In genomic region chr19:5686326-5686646, GRCh38 we compare ENCODE assay signal across 8 cellular contexts. TPM values are rescaled to one million over a fixed set of nuclear protein-coding genes. Genes with fewer than 3 reads are reported as not detected.
DNase-seq lines count a peak whose midpoint lies in the region; ATAC-seq, FAIRE-seq and TF ChIP-seq lines count a peak whose summit lies in the region.

No MANE protein-coding gene starts in this region.

- peak overlapping the region; percentile 79 for H3K27ac ChIP-seq in lower lobe of right lung
- H3K27ac ChIP-seq in upper lobe of left lung, result peak overlapping the region; percentile 78 to 83 (median 80)

- TF ChIP-seq CTCF in astrocyte of the cerebellum (IDR thresholded peaks at IDR 0.05; ENCODE audit: low read depth, low read length, missing control alignments) (no peak), lower lobe of right lung (IDR thresholded peaks at IDR 0.05) (no peak), upper lobe of left lung (IDR thresholded peaks at IDR 0.05) (no peak)

- H3K4me3 ChIP-seq in astrocyte of the cerebellum (ENCODE audit: low read depth, low read length) (peak overlapping the region; percentile 46), lower lobe of right lung (peak overlapping the region; percentile 77), upper lobe of left lung (peak overlapping the region in 3 of 4 donors; percentile 50 to 72 (median 67))

- no peak for FAIRE-seq in GM12892 (lab: Jason Lieb, UNC)
- FAIRE-seq in RCC 7860 (lab: Jason Lieb, UNC), result no peak

- H3K4me1 Mint-ChIP-seq in activated naive CD4-positive, alpha-beta T cell treated with anti-CD3 and anti-CD28 coated beads, Interleukin-2, amount 10 ng/mL, durations not matched to agents 7 days and 5 days, result peaks cover 40% of the 10 kb centered on the region

- H3K27me3 Mint-ChIP-seq in activated naive CD4-positive, alpha-beta T cell treated with anti-CD3 and anti-CD28 coated beads, Interleukin-2, amount 10 ng/mL, durations not matched to agents 7 days and 5 days, result peaks cover 29% of the 10 kb centered on the region

- peaks cover 13% of the 10 kb centered on the region for H3K4me1 ChIP-seq in lower lobe of right lung
- peaks cover 14 to 31% (median 22%) of the 10 kb centered on the region in 4 donors for H3K4me1 ChIP-seq in upper lobe of left lung

- TF ChIP-seq EP300 in upper lobe of left lung (IDR thresholded peaks at IDR 0.05), result no peak

- CTCF ChIA-PET in activated naive CD4-positive, alpha-beta T cell treated with anti-CD3 and anti-CD28 coated beads, Interleukin-2, amount 10 ng/mL, durations not matched to agents 7 days and 5 days (lab: Charles Lee), result interaction anchor here (1.0 to 1.4 kb wide), 2 partner anchors 118 to 196 kb away, joined by 3 to 4 read pairs; partner anchors contain the start of gene NRTN

- no peak for TF ChIP-seq POLR2A in upper lobe of left lung (IDR thresholded peaks at IDR 0.05)
- TF ChIP-seq POLR2A in GM12892 (IDR thresholded peaks at IDR 0.05; ENCODE audit: low read depth, low read length), result no peak

- H3K27ac Mint-ChIP-seq in activated naive CD4-positive, alpha-beta T cell treated with anti-CD3 and anti-CD28 coated beads, Interleukin-2, amount 10 ng/mL, durations not matched to agents 7 days and 5 days, result peak overlapping the region; percentile 87

- 25 to 32% methylated on average over 12 to 16 of the region's 16 CpGs for WGBS in upper lobe of left lung, 2 donors

- intact Hi-C loops in lower lobe of right lung (cut with DNase I), result no loop called here

- H3K9me3 Mint-ChIP-seq in activated naive CD4-positive, alpha-beta T cell treated with anti-CD3 and anti-CD28 coated beads, Interleukin-2, amount 10 ng/mL, durations not matched to agents 7 days and 5 days, result no peaks in the 10 kb centered on the region

- H3K36me3 Mint-ChIP-seq in activated naive CD4-positive, alpha-beta T cell treated with anti-CD3 and anti-CD28 coated beads, Interleukin-2, amount 10 ng/mL, durations not matched to agents 7 days and 5 days, result peaks cover 11% of the 10 kb centered on the region

- ATAC-seq in lower lobe of right lung, result no peak
- ATAC-seq in upper lobe of left lung (ENCODE audit: low FRiP score in 2 of 2), result no peak
- ATAC-seq in GM18502 (IDR thresholded peaks at IDR 0.05; ENCODE audit: poor library complexity, unreplicated experiment), result no peak

- H3K27me3 ChIP-seq in lower lobe of right lung (ENCODE audit: low read depth), result no peaks in the 10 kb centered on the region
- H3K27me3 ChIP-seq in upper lobe of left lung, result no peaks in the 10 kb centered on the region

- H3K9me3 ChIP-seq in lower lobe of right lung, result no peaks in the 10 kb centered on the region
- H3K9me3 ChIP-seq in upper lobe of left lung, result no peaks in the 10 kb centered on the region

- H3K36me3 ChIP-seq in lower lobe of right lung (no peaks in the 10 kb centered on the region), upper lobe of left lung (no peaks in the 10 kb centered on the region)

- H3K4me3 Mint-ChIP-seq in activated naive CD4-positive, alpha-beta T cell treated with anti-CD3 and anti-CD28 coated beads, Interleukin-2, amount 10 ng/mL, durations not matched to agents 7 days and 5 days, result peak overlapping the region; percentile 79

- in situ Hi-C loops in astrocyte of the cerebellum (cut with HindIII; ENCODE audit: low sequenced_read_pairs), result no loop called here

- DNase-seq in activated naive CD4-positive, alpha-beta T cell treated with anti-CD3 and anti-CD28 coated beads, Interleukin-2, amount 10 ng/mL, durations not matched to agents 7 days and 5 days, result no peak
- no peak for DNase-seq in activated naive CD4-positive, alpha-beta T cell (lab: John Stamatoyannopoulos, UW)
- DNase-seq in astrocyte of the cerebellum (ENCODE audit: low read depth) (no peak), lower lobe of right lung (no peak), upper lobe of left lung (no peak), GM12892 (ENCODE audit: insufficient read length) (no peak), RCC 7860 (ENCODE audit: low spot score) (no peak)

RNA-seq across cellular contexts. Expression of gene RPL36, which starts 3.8 kb away (rescaled TPM):
- 566 TPM for total RNA-seq in lower lobe of right lung
- 100 to 1,000 TPM; 290 to 626 (median 442) TPM for total RNA-seq in upper lobe of left lung
- 2,487 TPM for polyA plus RNA-seq in GM12892 (2012; ENCODE audit: missing spikeins)

RNA-seq across cellular contexts. Expression of gene HSD11B1L, which starts 5.5 kb away (rescaled TPM):
- total RNA-seq in lower lobe of right lung (8.6 TPM), upper lobe of left lung (10 to 100 TPM in 4 of 6 donors, 1 to 10 TPM in 2; 4.5 to 26.5 (median 16.7) TPM)
- polyA plus RNA-seq in GM12892 (2012; ENCODE audit: missing spikeins), result 2.0 TPM

RNA-seq across cellular contexts. Expression of gene MICOS13, which starts 6.0 kb away (rescaled TPM):
- total RNA-seq in lower lobe of right lung, result 42.7 TPM
- total RNA-seq in upper lobe of left lung, result 10 to 100 TPM; 19.1 to 63.2 (median 34.2) TPM
- 37.6 TPM for polyA plus RNA-seq in GM12892 (2012; ENCODE audit: missing spikeins)

RNA-seq across cellular contexts. Expression of gene LONP1, which starts 33.7 kb away (rescaled TPM):
- total RNA-seq in lower lobe of right lung (65.3 TPM), upper lobe of left lung (100 to 1,000 TPM in 2 of 6 donors, 10 to 100 TPM in 4; 79.7 to 141 (median 89.4) TPM)
- 45.9 TPM for polyA plus RNA-seq in GM12892 (2012; ENCODE audit: missing spikeins)

RNA-seq across cellular contexts. Expression of gene CATSPERD, which starts 34.2 kb away (rescaled TPM):
- total RNA-seq in lower lobe of right lung, result 6.4 TPM
- total RNA-seq in upper lobe of left lung, result 1 to 10 TPM in 3 of 6 donors, not detected in 3; 1.1 to 5.9 (median 1.7) TPM
- polyA plus RNA-seq in GM12892 (2012; ENCODE audit: missing spikeins), result not detected
